ENCODE assay signal across 14 cellular contexts in the genomic region with DNA sequence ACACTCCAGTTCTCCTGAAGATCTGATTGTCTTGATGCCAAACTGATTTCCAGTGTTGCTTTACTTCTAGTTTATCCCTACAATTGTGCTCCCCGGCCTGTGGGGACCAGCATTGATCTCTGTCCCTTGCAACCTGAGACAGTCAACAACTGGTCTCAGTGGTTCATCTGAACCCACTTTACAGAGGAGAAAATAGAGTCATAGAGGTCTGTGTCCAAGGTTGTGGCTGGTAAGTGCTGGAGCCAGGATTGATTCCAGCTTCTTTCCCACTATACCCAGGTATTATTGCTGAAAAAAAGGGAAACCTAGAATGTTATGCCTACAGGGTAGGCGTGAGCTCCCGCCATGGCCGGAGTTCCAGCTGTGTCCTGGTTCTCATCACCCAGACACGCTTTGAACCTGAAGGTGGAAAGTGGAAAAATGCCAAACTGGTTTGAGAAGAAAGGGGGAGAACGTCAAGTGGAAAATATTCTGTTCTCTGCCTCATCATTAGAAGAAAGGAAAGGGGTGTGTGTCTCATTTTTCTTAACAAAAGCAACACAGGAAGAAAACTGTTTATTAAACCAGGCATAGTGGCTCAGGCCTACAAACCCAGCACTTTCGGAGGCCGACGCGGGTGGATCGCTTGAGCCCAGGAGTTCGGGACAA.
DNase-seq lines count a peak whose midpoint lies in the region; ATAC-seq and TF ChIP-seq lines count a peak whose summit lies in the region.
"Had no signal": no experiment of that assay in that cellular context is flagged by ENCODE, and none has a peak within 500 bp of the region (broad histone marks: within the 10 kb centered on the region; RNA-seq: fewer than 3 reads in every experiment).

No MANE protein-coding gene starts in this region.

- no peak for DNase-seq in activated naive CD4-positive, alpha-beta T cell treated with Interleukin-2 at 50 U/mL for 16 hours
- no peak for DNase-seq in activated T-helper 2 cell treated with anti-CD3 and anti-CD28 coated beads, Interferon-gamma antibody, Interleukin-2, Interleukin-4, amounts not matched to agents 10 μg/mL and 5 μg/mL and 100 μg/mL, durations not matched to agents 14 hours and 24 hours and 36 hours (ENCODE audit: low spot score)
- DNase-seq in hepatocyte (ENCODE audit: low spot score), result peak; percentile 66
- no peak for DNase-seq in tibial nerve (ENCODE audit: low spot score in 2 of 2)
- DNase-seq: amniotic stem cell, DMS53, IMR-90, NCI-H1417, NCI-H510A had no signal

- H3K79me2 ChIP-seq in hepatocyte, result no peaks in the 10 kb centered on the region

- TF ChIP-seq CTCF in hepatocyte (IDR thresholded peaks at IDR 0.05; ENCODE audit: poor library complexity), result no peak
- no peak for TF ChIP-seq CTCF in tibial nerve (IDR thresholded peaks at IDR 0.05)

- H3K4me1 Mint-ChIP-seq in activated naive CD4-positive, alpha-beta T cell treated with anti-CD3 and anti-CD28 coated beads, Interleukin-2, amount 50 U/mL, for 24 hours, result peaks cover 34% of the 10 kb centered on the region
- peaks cover 35% of the 10 kb centered on the region for H3K4me1 Mint-ChIP-seq in activated T-helper 2 cell treated with anti-CD3 and anti-CD28 coated beads, Interferon-gamma antibody, Interleukin-2, Interleukin-4, amounts not matched to agents 10 μg/mL and 5 μg/mL and 100 μg/mL, durations not matched to agents 14 hours and 24 hours and 36 hours (ENCODE audit: low read depth)

- no peaks in the 10 kb centered on the region for H4K20me1 ChIP-seq in hepatocyte (ENCODE audit: insufficient read depth, poor library complexity, severe bottlenecking)

- no peaks in the 10 kb centered on the region for H3K27me3 Mint-ChIP-seq in activated naive CD4-positive, alpha-beta T cell treated with anti-CD3 and anti-CD28 coated beads, Interleukin-2, amount 50 U/mL, for 24 hours
- H3K27me3 Mint-ChIP-seq in activated T-helper 2 cell treated with anti-CD3 and anti-CD28 coated beads, Interferon-gamma antibody, Interleukin-2, Interleukin-4, amounts not matched to agents 10 μg/mL and 5 μg/mL and 100 μg/mL, durations not matched to agents 14 hours and 24 hours and 36 hours (ENCODE audit: low read depth), result peaks cover 29% of the 10 kb centered on the region

- 72% methylated on average over 12 of the region's 12 CpGs for WGBS in hepatocyte (ENCODE audit: low lambda C conversion rate, missing lambda C conversion rate)
- WGBS in tibial nerve, 2 donors, result 74 to 79% methylated on average over 12 of the region's 12 CpGs

- H3K36me3 ChIP-seq in hepatocyte (replicated peaks; ENCODE audit: insufficient read depth, low read depth) (no peaks in the 10 kb centered on the region), subcutaneous abdominal adipose tissue (ENCODE audit: control insufficient read depth in 5 of 5, insufficient read depth in 5 of 5, low read length in 5 of 5) (no peaks in the 10 kb centered on the region), tibial nerve (no peaks in the 10 kb centered on the region)
- H3K36me3 ChIP-seq: spleen had no signal

- no peak for TF ChIP-seq EP300 in tibial nerve (IDR thresholded peaks at IDR 0.05)

- no peak overlapping the region for H3K4me2 ChIP-seq in hepatocyte

- no peak overlapping the region for H2AFZ ChIP-seq in hepatocyte

- no peaks in the 10 kb centered on the region for H3K9me3 Mint-ChIP-seq in activated naive CD4-positive, alpha-beta T cell treated with anti-CD3 and anti-CD28 coated beads, Interleukin-2, amount 50 U/mL, for 24 hours
- no peaks in the 10 kb centered on the region for H3K9me3 Mint-ChIP-seq in activated T-helper 2 cell treated with anti-CD3 and anti-CD28 coated beads, Interferon-gamma antibody, Interleukin-2, Interleukin-4, amounts not matched to agents 10 μg/mL and 5 μg/mL and 100 μg/mL, durations not matched to agents 14 hours and 24 hours and 36 hours

- no peaks in the 10 kb centered on the region for H3K9me3 ChIP-seq in hepatocyte (ENCODE audit: low read depth)
- no peaks in the 10 kb centered on the region for H3K9me3 ChIP-seq in subcutaneous abdominal adipose tissue (ENCODE audit: control insufficient read depth in 5 of 5, low read length in 5 of 5)
- H3K9me3 ChIP-seq in tibial nerve, result no peaks in the 10 kb centered on the region
- H3K9me3 ChIP-seq: spleen had no signal

- H3K9me2 ChIP-seq in hepatocyte (replicated peaks; ENCODE audit: insufficient read depth), result no peaks in the 10 kb centered on the region

- H3K36me3 Mint-ChIP-seq in activated naive CD4-positive, alpha-beta T cell treated with anti-CD3 and anti-CD28 coated beads, Interleukin-2, amount 50 U/mL, for 24 hours, result no peaks in the 10 kb centered on the region
- H3K36me3 Mint-ChIP-seq in activated T-helper 2 cell treated with anti-CD3 and anti-CD28 coated beads, Interferon-gamma antibody, Interleukin-2, Interleukin-4, amounts not matched to agents 10 μg/mL and 5 μg/mL and 100 μg/mL, durations not matched to agents 14 hours and 24 hours and 36 hours (ENCODE audit: low read depth), result no peaks in the 10 kb centered on the region

- H3K9ac ChIP-seq in subcutaneous abdominal adipose tissue (ENCODE audit: low read length in 5 of 5), result no peak overlapping the region

- H3K27me3 ChIP-seq in hepatocyte (no peaks in the 10 kb centered on the region), subcutaneous abdominal adipose tissue (ENCODE audit: control insufficient read depth in 5 of 5, insufficient read depth in 4 of 5, low read length in 5 of 5) (no peaks in the 10 kb centered on the region), tibial nerve (no peaks in the 10 kb centered on the region)
- H3K27me3 ChIP-seq: spleen had no signal

- no peaks in the 10 kb centered on the region for H3K4me1 ChIP-seq in hepatocyte (ENCODE audit: insufficient read depth)
- peaks cover 0 to 20% (median 2%) of the 10 kb centered on the region in 5 donors for H3K4me1 ChIP-seq in subcutaneous abdominal adipose tissue (ENCODE audit: control insufficient read depth in 5 of 5, insufficient read depth in 5 of 5, low read length in 5 of 5)
- no peaks in the 10 kb centered on the region for H3K4me1 ChIP-seq in tibial nerve

- ATAC-seq in GM19035 (IDR thresholded peaks at IDR 0.05; ENCODE audit: unreplicated experiment) (no peak), HG02678 (IDR thresholded peaks at IDR 0.05; ENCODE audit: unreplicated experiment) (no peak)

- peak overlapping the region; percentile 62 for H3K4me3 Mint-ChIP-seq in activated naive CD4-positive, alpha-beta T cell treated with anti-CD3 and anti-CD28 coated beads, Interleukin-2, amount 50 U/mL, for 24 hours
- no peak overlapping the region for H3K4me3 Mint-ChIP-seq in activated T-helper 2 cell treated with anti-CD3 and anti-CD28 coated beads, Interferon-gamma antibody, Interleukin-2, Interleukin-4, amounts not matched to agents 10 μg/mL and 5 μg/mL and 100 μg/mL, durations not matched to agents 14 hours and 24 hours and 36 hours (ENCODE audit: low read depth)

- H3K27ac ChIP-seq in hepatocyte, result peak overlapping the region; percentile 68
- H3K27ac ChIP-seq in subcutaneous abdominal adipose tissue (ENCODE audit: low read depth, low read length), result peak overlapping the region; percentile 50
- peak overlapping the region in 2 of 4 donors; percentile 29 to 34 for H3K27ac ChIP-seq in tibial nerve

- no peak for TF ChIP-seq POLR2A in tibial nerve (IDR thresholded peaks at IDR 0.05)

- H3K27ac Mint-ChIP-seq in activated naive CD4-positive, alpha-beta T cell treated with anti-CD3 and anti-CD28 coated beads, Interleukin-2, amount 50 U/mL, for 24 hours, result peak overlapping the region; percentile 95
- H3K27ac Mint-ChIP-seq in activated T-helper 2 cell treated with anti-CD3 and anti-CD28 coated beads, Interferon-gamma antibody, Interleukin-2, Interleukin-4, amounts not matched to agents 10 μg/mL and 5 μg/mL and 100 μg/mL, durations not matched to agents 14 hours and 24 hours and 36 hours, result peak overlapping the region; percentile 20

- H3K4me3 ChIP-seq in hepatocyte (no peak overlapping the region), subcutaneous abdominal adipose tissue (ENCODE audit: low read depth in 1 of 5, low read length in 5 of 5) (no peak overlapping the region), tibial nerve (no peak overlapping the region)

- intact Hi-C loops in activated T-helper 2 cell treated with anti-CD3 and anti-CD28 coated beads, Interferon-gamma antibody, Interleukin-2, Interleukin-4, amounts not matched to agents 10 μg/mL and 5 μg/mL and 100 μg/mL, durations not matched to agents 14 hours and 24 hours and 36 hours (cut with micrococcal nuclease), result loop anchor here (2.0 to 5.0 kb wide), 3 partner anchors 29 to 87 kb away; no protein-coding TSS in a partner anchor
